Comparison of ENCODE assay signal across 8 cellular contexts in genomic region chr9:72315089-72315509, GRCh38. TPM values are rescaled to one million over a fixed set of nuclear protein-coding genes. Genes with fewer than 3 reads are reported as not detected.
A peak's percentile ranks its signal among the peaks of the same experiment; 100 is the strongest.
DNase-seq lines count a peak whose midpoint lies in the region; ATAC-seq and TF ChIP-seq lines count a peak whose summit lies in the region.

No MANE protein-coding gene starts in this region.

- H3K4me3 Mint-ChIP-seq in endothelial cell (ENCODE audit: unreplicated experiment): no peak overlapping the region

- intact Hi-C loops in left ventricle myocardium inferior (cut with micrococcal nuclease): no loop called here

- DNase-seq in G401 (ENCODE audit: low spot score) (peak; percentile 70), SJCRH30 (peak; percentile 87 to 92), left ventricle myocardium inferior (peak; percentile 43), skeletal muscle cell (ENCODE audit: low read depth) (peak; percentile 41), endothelial cell (ENCODE audit: low spot score) (no peak)
- no peak for DNase-seq in activated T-cell treated with anti-CD3 and anti-CD28 coated beads, Interleukin-2, amount 50 U/mL, for 48 hours

- no peaks in the 10 kb centered on the region for H3K36me3 Mint-ChIP-seq in endothelial cell (ENCODE audit: low read depth, unreplicated experiment)

- TF ChIP-seq CTCF in left ventricle myocardium inferior (IDR thresholded peaks at IDR 0.05; ENCODE audit: borderline replicate concordance): no peak
- TF ChIP-seq CTCF in endothelial cell (IDR thresholded peaks at IDR 0.05; ENCODE audit: unreplicated experiment): no peak

- H3K9me3 ChIP-seq in SJCRH30 (replicated peaks) (no peaks in the 10 kb centered on the region), left ventricle myocardium inferior (replicated peaks) (no peaks in the 10 kb centered on the region)

- H3K27me3 Mint-ChIP-seq in endothelial cell (ENCODE audit: unreplicated experiment): no peaks in the 10 kb centered on the region

- H3K36me3 ChIP-seq in SJCRH30: no peaks in the 10 kb centered on the region
- H3K36me3 ChIP-seq in left ventricle myocardium inferior: no peaks in the 10 kb centered on the region

- ATAC-seq in HG02885 (IDR thresholded peaks at IDR 0.05; ENCODE audit: poor library complexity, unreplicated experiment) (no peak), GM19328 (IDR thresholded peaks at IDR 0.05; ENCODE audit: unreplicated experiment) (no peak)

- H3K27me3 ChIP-seq in SJCRH30 (no peaks in the 10 kb centered on the region), left ventricle myocardium inferior (ENCODE audit: low read depth) (no peaks in the 10 kb centered on the region)

- H3K27ac ChIP-seq in SJCRH30 (peak overlapping the region; percentile 50), left ventricle myocardium inferior (replicated peaks) (peak overlapping the region; percentile 61)

- in situ Hi-C loops in G401 (cut with HindIII; ENCODE audit: low sequenced_read_pairs): no loop called here

- H3K4me3 ChIP-seq in SJCRH30 (no peak overlapping the region), left ventricle myocardium inferior (peak overlapping the region; percentile 53), skeletal muscle cell (ENCODE audit: low read depth, low read length) (no peak overlapping the region)

- H3K9me3 Mint-ChIP-seq in endothelial cell (ENCODE audit: unreplicated experiment): no peaks in the 10 kb centered on the region

- H3K4me1 ChIP-seq in SJCRH30 (peaks cover 28% of the 10 kb centered on the region), left ventricle myocardium inferior (peaks cover 19% of the 10 kb centered on the region)

- no peak overlapping the region for H3K27ac Mint-ChIP-seq in endothelial cell (ENCODE audit: unreplicated experiment)

- no peaks in the 10 kb centered on the region for H3K4me1 Mint-ChIP-seq in endothelial cell (ENCODE audit: unreplicated experiment)

RNA-seq across cellular contexts. Expression of gene ZFAND5, which starts 49.9 kb away (rescaled TPM):
- 67.8 and 103 TPM in 2 replicates for total RNA-seq in G401 (2014; rRNA removed; shearing (Covaris generic))
- 149 and 151 TPM in 2 replicates for total RNA-seq in SJCRH30 (2014; rRNA removed; shearing (Covaris generic))
- 183 TPM for total RNA-seq in left ventricle myocardium inferior
- 154 TPM for total RNA-seq in endothelial cell (ENCODE audit: unreplicated experiment)

Comparison
In these comparisons a context has a peak if more than half of its experiments do, and no peak if none do; other contexts are left out.
1. DNase-seq: peak in G401 (single experiment), SJCRH30 (2 of 2), left ventricle myocardium inferior (single experiment) and skeletal muscle cell (single experiment); none in endothelial cell (single experiment) and activated T-cell treated with anti-CD3 and anti-CD28 coated beads, Interleukin-2, amount 50 U/mL, for 48 hours (0 of 2).